8 cellular contexts compared by ENCODE assay signal in the genomic region with DNA sequence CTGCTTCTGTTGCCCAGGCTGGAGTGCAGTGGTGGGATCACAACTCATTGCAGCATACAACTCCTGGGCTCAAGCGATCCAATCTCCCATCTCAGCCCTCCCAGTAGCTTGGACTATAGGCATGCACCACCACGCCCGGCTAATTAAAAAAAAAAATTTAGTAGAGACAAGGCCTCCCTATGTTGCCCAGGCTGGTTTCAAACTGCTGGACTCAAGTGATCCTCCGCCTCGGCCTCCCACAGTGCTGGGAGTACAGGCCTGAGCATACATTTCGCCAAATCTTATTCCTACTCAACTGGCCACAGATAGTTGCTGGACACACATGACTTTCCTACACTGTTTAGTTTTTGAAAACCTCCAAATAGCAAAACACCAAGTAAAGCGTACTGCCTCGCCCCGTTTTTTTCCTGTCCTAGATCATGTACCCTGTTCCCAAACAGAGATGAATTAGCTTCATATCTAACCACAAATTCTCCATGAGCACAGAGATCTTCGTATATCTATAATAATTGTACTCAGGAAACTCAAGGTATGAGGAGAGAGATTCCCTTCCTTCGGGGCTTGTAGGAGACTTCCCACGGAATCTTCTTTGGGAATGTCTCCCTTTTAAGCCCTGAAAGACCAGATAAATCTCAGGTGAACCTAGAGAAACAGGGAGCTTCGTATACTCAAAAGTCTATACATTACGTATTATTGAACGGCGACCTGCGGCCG. TPM values are rescaled to one million over a fixed set of nuclear protein-coding genes. Genes with fewer than 3 reads are reported as not detected.
DNase-seq lines count a peak whose midpoint lies in the region; ATAC-seq and TF ChIP-seq lines count a peak whose summit lies in the region.

No MANE protein-coding gene starts in this region.

- H3K9me3 Mint-ChIP-seq in activated T-cell treated with anti-CD3 and anti-CD28 coated beads, Interleukin-2, amount 50 U/mL, for 72 hours: no peaks in the 10 kb centered on the region
- no peaks in the 10 kb centered on the region for H3K9me3 Mint-ChIP-seq in activated CD8-positive, alpha-beta T cell treated with anti-CD3 and anti-CD28 coated beads, Interleukin-2, amount 10 ng/mL, durations not matched to agents 7 days and 5 days (ENCODE audit: insufficient read depth)

- peak overlapping the region; percentile 83 for H3K27ac Mint-ChIP-seq in activated T-cell treated with anti-CD3 and anti-CD28 coated beads, Interleukin-2, amount 50 U/mL, for 72 hours
- peak overlapping the region; percentile 95 for H3K27ac Mint-ChIP-seq in activated CD8-positive, alpha-beta T cell treated with anti-CD3 and anti-CD28 coated beads, Interleukin-2, amount 10 ng/mL, durations not matched to agents 7 days and 5 days

- POLR2A ChIA-PET in activated CD8-positive, alpha-beta T cell treated with anti-CD3 and anti-CD28 coated beads, Interleukin-2, amount 10 ng/mL, durations not matched to agents 7 days and 5 days (lab: Charles Lee): interaction anchor here (0.9 kb wide), 1 partner anchor 58 kb away, joined by 3 read pairs; no protein-coding TSS in a partner anchor

- no peak for DNase-seq in activated T-cell treated with anti-CD3 and anti-CD28 coated beads, Interleukin-2, amount 50 U/mL, for 72 hours
- DNase-seq in activated T-cell treated with anti-CD3 and anti-CD28 coated beads for 4 hours (no peak), kidney epithelial cell (ENCODE audit: low read depth) (no peak), tibial nerve (ENCODE audit: low spot score in 2 of 2) (no peak)
- DNase-seq in activated CD8-positive, alpha-beta T cell treated with anti-CD3 and anti-CD28 coated beads, Interleukin-2, amount 10 ng/mL, durations not matched to agents 7 days and 5 days: no peak

- no peak for TF ChIP-seq POLR2A in tibial nerve (IDR thresholded peaks at IDR 0.05)

- H3K4me3 Mint-ChIP-seq in activated T-cell treated with anti-CD3 and anti-CD28 coated beads, Interleukin-2, amount 50 U/mL, for 72 hours: peak overlapping the region; percentile 94 to 95
- H3K4me3 Mint-ChIP-seq in activated CD8-positive, alpha-beta T cell treated with anti-CD3 and anti-CD28 coated beads, Interleukin-2, amount 10 ng/mL, durations not matched to agents 7 days and 5 days: peak overlapping the region; percentile 96

- no peak for ATAC-seq in activated T-cell treated with anti-CD3 and anti-CD28 coated beads, Interleukin-2, amount 50 U/mL, for 72 hours (replicated peaks in 1 of 2)
- ATAC-seq in activated CD8-positive, alpha-beta T cell treated with anti-CD3 and anti-CD28 coated beads, Interleukin-2, amount 10 ng/mL, durations not matched to agents 7 days and 5 days: no peak
- ATAC-seq in HG03439 (IDR thresholded peaks at IDR 0.05; ENCODE audit: unreplicated experiment) (no peak), GM21529 (IDR thresholded peaks at IDR 0.05; ENCODE audit: unreplicated experiment) (no peak), HG02610 (IDR thresholded peaks at IDR 0.05; ENCODE audit: unreplicated experiment) (no peak)

- H3K4me1 ChIP-seq in tibial nerve: peaks cover 0 to 39% (median 12%) of the 10 kb centered on the region in 4 donors

- 47 to 54% methylated on average over 18 of the region's 18 CpGs for WGBS in tibial nerve, 2 donors

- no peaks in the 10 kb centered on the region for H3K9me3 ChIP-seq in tibial nerve

- H3K36me3 ChIP-seq in kidney epithelial cell (ENCODE audit: control insufficient read depth, insufficient read depth, low read length) (no peaks in the 10 kb centered on the region), tibial nerve (peaks cover 0 to under 1% (median 0%) of the 10 kb centered on the region in 3 donors)

- CTCF ChIA-PET in activated CD8-positive, alpha-beta T cell treated with anti-CD3 and anti-CD28 coated beads, Interleukin-2, amount 10 ng/mL, durations not matched to agents 7 days and 5 days (lab: Charles Lee): interaction anchor here (1.1 to 1.3 kb wide), 2 partner anchors 20 to 206 kb away, joined by 3 to 4 read pairs; no protein-coding TSS in a partner anchor

- H3K27me3 Mint-ChIP-seq in activated T-cell treated with anti-CD3 and anti-CD28 coated beads, Interleukin-2, amount 50 U/mL, for 72 hours (ENCODE audit: low read depth): peaks cover 9% of the 10 kb centered on the region
- peaks cover 15% of the 10 kb centered on the region for H3K27me3 Mint-ChIP-seq in activated CD8-positive, alpha-beta T cell treated with anti-CD3 and anti-CD28 coated beads, Interleukin-2, amount 10 ng/mL, durations not matched to agents 7 days and 5 days (ENCODE audit: low read depth)

- no peak for TF ChIP-seq CTCF in kidney epithelial cell (IDR thresholded peaks at IDR 0.05; ENCODE audit: insufficient read depth, low read length, poor library complexity, severe bottlenecking)
- no peak for TF ChIP-seq CTCF in tibial nerve (IDR thresholded peaks at IDR 0.05)

- no peak for TF ChIP-seq EP300 in tibial nerve (IDR thresholded peaks at IDR 0.05)

- no peaks in the 10 kb centered on the region for H3K27me3 ChIP-seq in kidney epithelial cell (ENCODE audit: control insufficient read depth, insufficient read depth, low read length)
- H3K27me3 ChIP-seq in tibial nerve: no peaks in the 10 kb centered on the region

- H3K27ac ChIP-seq in tibial nerve: peak overlapping the region in 2 of 4 donors; percentile 97 to 98

- H3K4me3 ChIP-seq in kidney epithelial cell (ENCODE audit: low read depth, low read length) (peak overlapping the region; percentile 33), tibial nerve (peak overlapping the region; percentile 81 to 100 (median 92))

- peaks cover 27% of the 10 kb centered on the region for H3K4me1 Mint-ChIP-seq in activated T-cell treated with anti-CD3 and anti-CD28 coated beads, Interleukin-2, amount 50 U/mL, for 72 hours (ENCODE audit: low read depth)
- H3K4me1 Mint-ChIP-seq in activated CD8-positive, alpha-beta T cell treated with anti-CD3 and anti-CD28 coated beads, Interleukin-2, amount 10 ng/mL, durations not matched to agents 7 days and 5 days (ENCODE audit: low read depth): peaks cover 26% of the 10 kb centered on the region

- H3K36me3 Mint-ChIP-seq in activated T-cell treated with anti-CD3 and anti-CD28 coated beads, Interleukin-2, amount 50 U/mL, for 72 hours (ENCODE audit: insufficient read depth in 2 of 2): peaks cover 6 to 13% of the 10 kb centered on the region in 2 donors
- H3K36me3 Mint-ChIP-seq in activated CD8-positive, alpha-beta T cell treated with anti-CD3 and anti-CD28 coated beads, Interleukin-2, amount 10 ng/mL, durations not matched to agents 7 days and 5 days (ENCODE audit: low read depth): peaks cover 16% of the 10 kb centered on the region

RNA-seq across cellular contexts. Expression of a gene that starts 0.6 kb away (rescaled TPM):
- total RNA-seq in activated T-cell treated with anti-CD3 and anti-CD28 coated beads, Interleukin-2, amount 50 U/mL, for 72 hours: 10 to 100 TPM; 16.3 to 19.1 TPM
- 10 to 100 TPM; 14.2 to 16.5 TPM for total RNA-seq in activated CD8-positive, alpha-beta T cell treated with anti-CD3 and anti-CD28 coated beads, Interleukin-2, amount 10 ng/mL, durations not matched to agents 7 days and 5 days
- total RNA-seq in kidney epithelial cell (9.2 and 13.0 TPM in 2 replicates), tibial nerve (10 to 100 TPM in 1 of 4 donors, 1 to 10 TPM in 3; 6.1 to 14.3 (median 9.3) TPM)

RNA-seq across cellular contexts. Expression of a gene that starts 44.8 kb away (rescaled TPM):
- total RNA-seq in activated T-cell treated with anti-CD3 and anti-CD28 coated beads, Interleukin-2, amount 50 U/mL, for 72 hours: 10 to 100 TPM; 13.3 to 14.7 TPM
- 1 to 10 TPM; 7.3 to 7.5 TPM for total RNA-seq in activated CD8-positive, alpha-beta T cell treated with anti-CD3 and anti-CD28 coated beads, Interleukin-2, amount 10 ng/mL, durations not matched to agents 7 days and 5 days
- total RNA-seq in kidney epithelial cell (7.3 and 9.0 TPM in 2 replicates), tibial nerve (10 to 100 TPM in 1 of 4 donors, 1 to 10 TPM in 3; 6.3 to 12.2 (median 6.9) TPM)

RNA-seq across cellular contexts. Expression of a gene that starts 44.9 kb away (rescaled TPM):
- total RNA-seq in activated T-cell treated with anti-CD3 and anti-CD28 coated beads, Interleukin-2, amount 50 U/mL, for 72 hours: 10 to 100 TPM; 30.4 to 34.6 TPM
- total RNA-seq in activated CD8-positive, alpha-beta T cell treated with anti-CD3 and anti-CD28 coated beads, Interleukin-2, amount 10 ng/mL, durations not matched to agents 7 days and 5 days: 10 to 100 TPM; 21.5 to 21.9 TPM
- total RNA-seq in kidney epithelial cell (27.0 and 29.5 TPM in 2 replicates), tibial nerve (10 to 100 TPM in 2 of 4 donors, 1 to 10 TPM in 2; 9.0 to 16.3 (median 11.1) TPM)

RNA-seq across cellular contexts. Expression of a gene that starts 59.5 kb away (rescaled TPM):
- 1 to 10 TPM; 1.3 to 2.2 TPM for total RNA-seq in activated T-cell treated with anti-CD3 and anti-CD28 coated beads, Interleukin-2, amount 50 U/mL, for 72 hours
- total RNA-seq in activated CD8-positive, alpha-beta T cell treated with anti-CD3 and anti-CD28 coated beads, Interleukin-2, amount 10 ng/mL, durations not matched to agents 7 days and 5 days: 1 to 10 TPM; 1.5 to 1.9 TPM
- total RNA-seq in kidney epithelial cell (0.29 and 1.3 TPM in 2 replicates), tibial nerve (1 to 10 TPM; 1.8 to 9.0 (median 3.4) TPM)
